Comparison of ENCODE assay signal across 1 cellular context in the genomic region with DNA sequence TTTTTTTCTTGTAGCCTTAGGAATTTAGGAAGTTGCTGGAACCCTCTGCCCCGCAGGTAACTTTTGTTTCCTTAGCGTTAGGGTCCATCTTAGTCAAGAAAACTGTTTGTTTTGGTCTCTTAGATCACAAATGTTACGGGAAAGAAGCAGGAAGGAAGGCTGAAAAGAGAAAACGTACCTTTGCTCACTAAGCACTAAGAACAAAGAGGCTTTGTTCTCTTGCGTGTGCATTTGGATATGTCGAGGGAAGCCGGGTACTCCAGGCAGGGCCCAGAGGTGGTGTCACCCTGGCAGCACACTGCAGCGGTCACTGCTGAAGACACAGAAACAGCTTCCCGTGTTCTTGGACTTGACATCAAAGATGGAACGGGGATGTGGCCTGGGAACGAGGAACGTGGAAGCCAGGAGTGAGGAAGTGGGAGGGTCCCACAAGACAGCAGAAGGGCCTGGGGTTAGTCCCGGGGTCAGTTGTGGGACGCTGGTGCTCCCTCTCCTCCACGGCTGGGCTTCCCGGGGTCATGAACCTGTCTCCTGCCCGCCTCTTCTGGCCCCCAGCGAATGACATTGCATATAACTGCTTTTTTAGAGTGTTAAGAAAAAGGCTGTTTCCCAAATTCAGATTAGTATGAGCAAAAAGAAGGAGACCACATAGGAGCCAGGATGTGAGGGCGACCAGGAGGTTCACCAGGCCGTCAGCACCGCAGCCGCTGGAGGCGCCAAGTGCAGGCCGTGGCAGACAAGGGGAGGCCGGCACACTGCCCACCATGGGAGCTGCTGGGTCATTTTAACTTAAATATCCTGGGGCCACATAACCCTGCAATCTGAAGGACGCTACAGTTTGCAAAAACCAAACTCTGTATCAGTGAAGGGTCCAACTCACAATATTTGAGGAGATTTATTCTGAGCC.
TF ChIP-seq lines count a peak whose summit lies in the region.

No MANE protein-coding gene starts in this region.

TF ChIP-seq in HepG2, 621 proteins besides CTCF, POLR2A, EP300 and RAD21 (continued from another document and continues in another):
- TF ChIP-seq, protein P1, sequence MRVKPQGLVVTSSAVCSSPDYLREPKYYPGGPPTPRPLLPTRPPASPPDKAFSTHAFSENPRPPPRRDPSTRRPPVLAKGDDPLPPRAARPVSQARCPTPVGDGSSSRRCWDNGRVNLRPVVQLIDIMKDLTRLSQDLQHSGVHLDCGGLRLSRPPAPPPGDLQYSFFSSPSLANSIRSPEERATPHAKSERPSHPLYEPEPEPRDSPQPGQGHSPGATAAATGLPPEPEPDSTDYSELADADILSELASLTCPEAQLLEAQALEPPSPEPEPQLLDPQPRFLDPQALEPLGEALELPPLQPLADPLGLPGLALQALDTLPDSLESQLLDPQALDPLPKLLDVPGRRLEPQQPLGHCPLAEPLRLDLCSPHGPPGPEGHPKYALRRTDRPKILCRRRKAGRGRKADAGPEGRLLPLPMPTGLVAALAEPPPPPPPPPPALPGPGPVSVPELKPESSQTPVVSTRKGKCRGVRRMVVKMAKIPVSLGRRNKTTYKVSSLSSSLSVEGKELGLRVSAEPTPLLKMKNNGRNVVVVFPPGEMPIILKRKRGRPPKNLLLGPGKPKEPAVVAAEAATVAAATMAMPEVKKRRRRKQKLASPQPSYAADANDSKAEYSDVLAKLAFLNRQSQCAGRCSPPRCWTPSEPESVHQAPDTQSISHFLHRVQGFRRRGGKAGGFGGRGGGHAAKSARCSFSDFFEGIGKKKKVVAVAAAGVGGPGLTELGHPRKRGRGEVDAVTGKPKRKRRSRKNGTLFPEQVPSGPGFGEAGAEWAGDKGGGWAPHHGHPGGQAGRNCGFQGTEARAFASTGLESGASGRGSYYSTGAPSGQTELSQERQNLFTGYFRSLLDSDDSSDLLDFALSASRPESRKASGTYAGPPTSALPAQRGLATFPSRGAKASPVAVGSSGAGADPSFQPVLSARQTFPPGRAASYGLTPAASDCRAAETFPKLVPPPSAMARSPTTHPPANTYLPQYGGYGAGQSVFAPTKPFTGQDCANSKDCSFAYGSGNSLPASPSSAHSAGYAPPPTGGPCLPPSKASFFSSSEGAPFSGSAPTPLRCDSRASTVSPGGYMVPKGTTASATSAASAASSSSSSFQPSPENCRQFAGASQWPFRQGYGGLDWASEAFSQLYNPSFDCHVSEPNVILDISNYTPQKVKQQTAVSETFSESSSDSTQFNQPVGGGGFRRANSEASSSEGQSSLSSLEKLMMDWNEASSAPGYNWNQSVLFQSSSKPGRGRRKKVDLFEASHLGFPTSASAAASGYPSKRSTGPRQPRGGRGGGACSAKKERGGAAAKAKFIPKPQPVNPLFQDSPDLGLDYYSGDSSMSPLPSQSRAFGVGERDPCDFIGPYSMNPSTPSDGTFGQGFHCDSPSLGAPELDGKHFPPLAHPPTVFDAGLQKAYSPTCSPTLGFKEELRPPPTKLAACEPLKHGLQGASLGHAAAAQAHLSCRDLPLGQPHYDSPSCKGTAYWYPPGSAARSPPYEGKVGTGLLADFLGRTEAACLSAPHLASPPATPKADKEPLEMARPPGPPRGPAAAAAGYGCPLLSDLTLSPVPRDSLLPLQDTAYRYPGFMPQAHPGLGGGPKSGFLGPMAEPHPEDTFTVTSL (CRISPR knock-in tag; IDR thresholded peaks at IDR 0.05; ENCODE audit: borderline replicate concordance), result no peak; the same call in 1 of the 2 replicates
- TF ChIP-seq BHLHE40 (IDR thresholded peaks at IDR 0.05; ENCODE audit: low read length), result no peak
- no peak for TF ChIP-seq MBNL3 (CRISPR knock-in tag; conservative IDR thresholded peaks at IDR 0.05)
- TF ChIP-seq NFE2L1 (CRISPR knock-in tag; IDR thresholded peaks at IDR 0.05; ENCODE audit: borderline replicate concordance), result no peak
- TF ChIP-seq ZFX (CRISPR knock-in tag; IDR thresholded peaks at IDR 0.05; ENCODE audit: low read depth), result peak; percentile 63; the same call in 1 of the 2 replicates
- TF ChIP-seq, protein P2, sequence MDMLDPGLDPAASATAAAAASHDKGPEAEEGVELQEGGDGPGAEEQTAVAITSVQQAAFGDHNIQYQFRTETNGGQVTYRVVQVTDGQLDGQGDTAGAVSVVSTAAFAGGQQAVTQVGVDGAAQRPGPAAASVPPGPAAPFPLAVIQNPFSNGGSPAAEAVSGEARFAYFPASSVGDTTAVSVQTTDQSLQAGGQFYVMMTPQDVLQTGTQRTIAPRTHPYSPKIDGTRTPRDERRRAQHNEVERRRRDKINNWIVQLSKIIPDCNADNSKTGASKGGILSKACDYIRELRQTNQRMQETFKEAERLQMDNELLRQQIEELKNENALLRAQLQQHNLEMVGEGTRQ (IDR thresholded peaks at IDR 0.05; ENCODE audit: low read depth, low read length), result no peak
- TF ChIP-seq, protein P2 (CRISPR knock-in tag; IDR thresholded peaks at IDR 0.05; ENCODE audit: borderline replicate concordance), result no peak
- TF ChIP-seq MIER3 (CRISPR knock-in tag; IDR thresholded peaks at IDR 0.05; ENCODE audit: borderline replicate concordance), result peak; percentile 62; the same call in 1 of the 2 replicates
- no peak for TF ChIP-seq ZNF883 (CRISPR knock-in tag; IDR thresholded peaks at IDR 0.05; ENCODE audit: not compliant biosample characterization)
- TF ChIP-seq POGZ (CRISPR knock-in tag; IDR thresholded peaks at IDR 0.05), result no peak
- TF ChIP-seq HHEX (CRISPR knock-in tag; IDR thresholded peaks at IDR 0.05), result no peak
- TF ChIP-seq MYNN (CRISPR knock-in tag; IDR thresholded peaks at IDR 0.05; ENCODE audit: low read depth), result no peak
- no peak for TF ChIP-seq FOXP1 (IDR thresholded peaks at IDR 0.05)
- TF ChIP-seq FOXP1 (CRISPR knock-in tag; IDR thresholded peaks at IDR 0.05), result no peak; the same call in 1 of the 2 replicates
- no peak for TF ChIP-seq NFIC (IDR thresholded peaks at IDR 0.05; ENCODE audit: low read length)
- TF ChIP-seq CBFB (CRISPR knock-in tag; IDR thresholded peaks at IDR 0.05), result no peak; the same call in 1 of the 2 replicates
- TF ChIP-seq CEBPG (CRISPR knock-in tag; IDR thresholded peaks at IDR 0.05), result peak; percentile 59
- TF ChIP-seq, protein P3, sequence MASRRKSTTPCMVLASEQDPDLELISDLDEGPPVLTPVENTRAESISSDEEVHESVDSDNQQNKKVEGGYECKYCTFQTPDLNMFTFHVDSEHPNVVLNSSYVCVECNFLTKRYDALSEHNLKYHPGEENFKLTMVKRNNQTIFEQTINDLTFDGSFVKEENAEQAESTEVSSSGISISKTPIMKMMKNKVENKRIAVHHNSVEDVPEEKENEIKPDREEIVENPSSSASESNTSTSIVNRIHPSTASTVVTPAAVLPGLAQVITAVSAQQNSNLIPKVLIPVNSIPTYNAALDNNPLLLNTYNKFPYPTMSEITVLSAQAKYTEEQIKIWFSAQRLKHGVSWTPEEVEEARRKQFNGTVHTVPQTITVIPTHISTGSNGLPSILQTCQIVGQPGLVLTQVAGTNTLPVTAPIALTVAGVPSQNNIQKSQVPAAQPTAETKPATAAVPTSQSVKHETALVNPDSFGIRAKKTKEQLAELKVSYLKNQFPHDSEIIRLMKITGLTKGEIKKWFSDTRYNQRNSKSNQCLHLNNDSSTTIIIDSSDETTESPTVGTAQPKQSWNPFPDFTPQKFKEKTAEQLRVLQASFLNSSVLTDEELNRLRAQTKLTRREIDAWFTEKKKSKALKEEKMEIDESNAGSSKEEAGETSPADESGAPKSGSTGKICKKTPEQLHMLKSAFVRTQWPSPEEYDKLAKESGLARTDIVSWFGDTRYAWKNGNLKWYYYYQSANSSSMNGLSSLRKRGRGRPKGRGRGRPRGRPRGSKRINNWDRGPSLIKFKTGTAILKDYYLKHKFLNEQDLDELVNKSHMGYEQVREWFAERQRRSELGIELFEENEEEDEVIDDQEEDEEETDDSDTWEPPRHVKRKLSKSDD (CRISPR knock-in tag; IDR thresholded peaks at IDR 0.05; ENCODE audit: low read depth), result no peak
- TF ChIP-seq ZSCAN12 (CRISPR knock-in tag; IDR thresholded peaks at IDR 0.05), result no peak
- 0 out of 2 replicates have a peak, but pooled peaks have one; percentile 12 for TF ChIP-seq ZNF451 (CRISPR knock-in tag; IDR thresholded peaks at IDR 0.05)
- no peak for TF ChIP-seq CHD2 (IDR thresholded peaks at IDR 0.05; ENCODE audit: low read depth, low read length)
- TF ChIP-seq, protein P4, sequence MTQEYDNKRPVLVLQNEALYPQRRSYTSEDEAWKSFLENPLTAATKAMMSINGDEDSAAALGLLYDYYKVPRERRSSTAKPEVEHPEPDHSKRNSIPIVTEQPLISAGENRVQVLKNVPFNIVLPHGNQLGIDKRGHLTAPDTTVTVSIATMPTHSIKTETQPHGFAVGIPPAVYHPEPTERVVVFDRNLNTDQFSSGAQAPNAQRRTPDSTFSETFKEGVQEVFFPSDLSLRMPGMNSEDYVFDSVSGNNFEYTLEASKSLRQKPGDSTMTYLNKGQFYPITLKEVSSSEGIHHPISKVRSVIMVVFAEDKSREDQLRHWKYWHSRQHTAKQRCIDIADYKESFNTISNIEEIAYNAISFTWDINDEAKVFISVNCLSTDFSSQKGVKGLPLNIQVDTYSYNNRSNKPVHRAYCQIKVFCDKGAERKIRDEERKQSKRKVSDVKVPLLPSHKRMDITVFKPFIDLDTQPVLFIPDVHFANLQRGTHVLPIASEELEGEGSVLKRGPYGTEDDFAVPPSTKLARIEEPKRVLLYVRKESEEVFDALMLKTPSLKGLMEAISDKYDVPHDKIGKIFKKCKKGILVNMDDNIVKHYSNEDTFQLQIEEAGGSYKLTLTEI (CRISPR knock-in tag; conservative IDR thresholded peaks at IDR 0.05), result no peak
- TF ChIP-seq, protein P5, sequence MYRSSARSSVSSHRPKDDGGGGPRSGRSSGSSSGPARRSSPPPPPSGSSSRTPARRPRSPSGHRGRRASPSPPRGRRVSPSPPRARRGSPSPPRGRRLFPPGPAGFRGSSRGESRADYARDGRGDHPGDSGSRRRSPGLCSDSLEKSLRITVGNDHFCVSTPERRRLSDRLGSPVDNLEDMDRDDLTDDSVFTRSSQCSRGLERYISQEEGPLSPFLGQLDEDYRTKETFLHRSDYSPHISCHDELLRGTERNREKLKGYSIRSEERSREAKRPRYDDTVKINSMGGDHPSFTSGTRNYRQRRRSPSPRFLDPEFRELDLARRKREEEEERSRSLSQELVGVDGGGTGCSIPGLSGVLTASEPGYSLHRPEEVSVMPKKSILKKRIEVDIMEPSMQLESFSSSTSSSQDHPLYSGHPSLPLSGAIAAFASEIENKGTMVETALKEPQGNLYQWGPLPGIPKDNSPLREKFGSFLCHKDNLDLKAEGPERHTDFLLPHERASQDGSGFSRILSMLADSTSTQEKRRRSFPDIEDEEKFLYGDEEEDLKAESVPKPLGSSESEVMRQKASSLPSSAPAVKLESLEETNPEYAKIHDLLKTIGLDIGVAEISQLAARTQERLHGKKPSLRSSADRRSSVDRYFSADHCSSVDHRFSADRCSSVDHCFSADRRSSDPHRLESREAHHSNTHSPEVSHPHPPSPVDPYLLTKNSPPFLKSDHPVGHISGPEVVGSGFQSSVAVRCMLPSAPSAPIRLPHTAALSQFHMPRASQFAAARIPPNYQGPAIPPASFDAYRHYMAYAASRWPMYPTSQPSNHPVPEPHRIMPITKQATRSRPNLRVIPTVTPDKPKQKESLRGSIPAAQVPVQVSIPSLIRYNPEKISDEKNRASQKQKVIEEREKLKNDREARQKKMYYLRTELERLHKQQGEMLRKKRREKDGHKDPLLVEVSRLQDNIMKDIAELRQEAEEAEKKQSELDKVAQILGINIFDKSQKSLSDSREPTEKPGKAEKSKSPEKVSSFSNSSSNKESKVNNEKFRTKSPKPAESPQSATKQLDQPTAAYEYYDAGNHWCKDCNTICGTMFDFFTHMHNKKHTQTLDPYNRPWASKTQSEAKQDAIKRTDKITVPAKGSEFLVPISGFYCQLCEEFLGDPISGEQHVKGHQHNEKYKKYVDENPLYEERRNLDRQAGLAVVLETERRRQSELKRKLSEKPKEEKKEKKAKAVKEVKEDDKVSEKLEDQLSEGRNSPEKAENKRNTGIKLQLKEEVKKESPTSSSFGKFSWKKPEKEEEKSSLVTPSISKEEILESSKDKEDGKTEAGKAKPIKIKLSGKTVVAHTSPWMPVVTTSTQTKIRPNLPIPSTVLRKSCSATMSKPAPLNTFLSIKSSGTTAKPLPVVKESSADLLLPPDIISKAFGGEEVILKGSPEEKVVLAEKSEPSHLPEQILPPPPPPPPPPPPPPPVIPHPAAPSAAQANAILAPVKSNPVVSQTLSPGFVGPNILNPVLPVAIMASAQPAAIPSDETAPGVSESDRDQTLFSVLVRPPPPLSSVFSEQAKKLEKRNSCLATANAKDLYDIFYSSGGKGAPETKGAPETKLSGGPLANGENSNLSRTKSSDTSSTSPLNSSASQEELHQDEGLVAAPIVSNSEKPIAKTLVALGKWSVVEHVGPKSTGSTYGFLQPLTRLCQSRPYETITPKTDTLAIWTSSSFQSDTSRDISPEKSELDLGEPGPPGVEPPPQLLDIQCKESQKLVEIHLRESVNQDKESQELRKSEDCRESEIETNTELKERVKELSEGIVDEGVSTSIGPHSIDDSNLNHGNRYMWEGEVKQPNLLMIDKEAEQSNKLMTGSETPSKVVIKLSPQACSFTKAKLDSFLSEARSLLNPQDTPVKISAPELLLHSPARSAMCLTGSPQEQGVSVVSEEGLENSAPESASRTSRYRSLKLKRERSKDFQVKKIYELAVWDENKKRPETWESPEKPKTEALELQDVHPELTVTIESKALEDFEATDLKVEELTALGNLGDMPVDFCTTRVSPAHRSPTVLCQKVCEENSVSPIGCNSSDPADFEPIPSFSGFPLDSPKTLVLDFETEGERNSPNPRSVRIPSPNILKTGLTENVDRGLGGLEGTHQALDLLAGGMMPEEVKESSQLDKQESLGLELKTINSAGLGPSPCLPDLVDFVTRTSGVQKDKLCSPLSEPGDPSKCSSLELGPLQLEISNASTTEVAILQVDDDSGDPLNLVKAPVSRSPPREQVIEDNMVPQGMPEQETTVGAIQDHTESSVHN (CRISPR knock-in tag; IDR thresholded peaks at IDR 0.05), result no peak
- TF ChIP-seq ZNF264 (CRISPR knock-in tag; IDR thresholded peaks at IDR 0.05), result no peak
- TF ChIP-seq, protein P6, sequence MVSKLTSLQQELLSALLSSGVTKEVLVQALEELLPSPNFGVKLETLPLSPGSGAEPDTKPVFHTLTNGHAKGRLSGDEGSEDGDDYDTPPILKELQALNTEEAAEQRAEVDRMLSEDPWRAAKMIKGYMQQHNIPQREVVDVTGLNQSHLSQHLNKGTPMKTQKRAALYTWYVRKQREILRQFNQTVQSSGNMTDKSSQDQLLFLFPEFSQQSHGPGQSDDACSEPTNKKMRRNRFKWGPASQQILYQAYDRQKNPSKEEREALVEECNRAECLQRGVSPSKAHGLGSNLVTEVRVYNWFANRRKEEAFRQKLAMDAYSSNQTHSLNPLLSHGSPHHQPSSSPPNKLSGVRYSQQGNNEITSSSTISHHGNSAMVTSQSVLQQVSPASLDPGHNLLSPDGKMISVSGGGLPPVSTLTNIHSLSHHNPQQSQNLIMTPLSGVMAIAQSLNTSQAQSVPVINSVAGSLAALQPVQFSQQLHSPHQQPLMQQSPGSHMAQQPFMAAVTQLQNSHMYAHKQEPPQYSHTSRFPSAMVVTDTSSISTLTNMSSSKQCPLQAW (CRISPR knock-in tag; IDR thresholded peaks at IDR 0.05), result no peak; the same call in none of the 2 replicates
